19 cellular contexts compared by ENCODE assay signal in the genomic region with DNA sequence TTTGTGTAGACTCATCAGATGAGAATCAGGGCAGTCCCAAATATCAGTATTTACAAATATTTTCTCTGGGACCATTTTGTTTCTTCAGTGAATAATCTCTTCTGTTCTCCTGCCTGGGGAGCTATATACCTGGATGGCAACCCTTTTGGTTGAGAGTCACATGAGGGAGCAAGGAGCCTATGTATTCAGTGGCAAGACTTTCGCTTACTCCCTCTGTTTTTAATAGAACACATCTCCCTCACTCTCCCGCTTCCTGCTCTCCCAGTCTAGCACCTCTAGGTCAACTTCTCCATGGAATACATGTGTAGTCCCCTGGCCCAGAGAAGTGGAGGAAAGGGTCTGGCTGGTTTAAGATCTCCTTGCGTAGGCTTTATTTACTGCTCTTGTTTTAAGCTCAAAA.
DNase-seq lines count a peak whose midpoint lies in the region; ATAC-seq, FAIRE-seq and TF ChIP-seq lines count a peak whose summit lies in the region.
"Had no signal": no experiment of that assay in that cellular context is flagged by ENCODE, and none has a peak within 500 bp of the region (broad histone marks: within the 10 kb centered on the region; RNA-seq: fewer than 3 reads in every experiment).

No MANE protein-coding gene starts in this region.

- H3K36me3 Mint-ChIP-seq in MCF 10A (ENCODE audit: insufficient read depth, unreplicated experiment): no peaks in the 10 kb centered on the region

- H3K79me2 ChIP-seq in H1 (ENCODE audit: control insufficient read depth in 1 of 2, insufficient read depth in 2 of 2, low read length in 2 of 2): no peaks in the 10 kb centered on the region

- no peaks in the 10 kb centered on the region for H3K27me3 ChIP-seq in H1 (replicated peaks in 1 of 4; ENCODE audit: control insufficient read depth in 3 of 4, extremely low read depth in 1 of 4, insufficient read depth in 3 of 4, low read length in 3 of 4)
- H3K27me3 ChIP-seq in upper lobe of left lung: no peaks in the 10 kb centered on the region
- no peaks in the 10 kb centered on the region for H3K27me3 ChIP-seq in gastrocnemius medialis

- no peak overlapping the region for H4K91ac ChIP-seq in H1 (replicated peaks; ENCODE audit: insufficient read length, low read length)

- no peak for TF ChIP-seq CTCF in MCF 10A (IDR thresholded peaks at IDR 0.05; ENCODE audit: unreplicated experiment)
- no peak for TF ChIP-seq CTCF in H1 (IDR thresholded peaks at IDR 0.05; ENCODE audit: control extremely low read depth in 1 of 3, insufficient read depth in 1 of 3, low read depth in 1 of 3, low read length in 3 of 3)
- TF ChIP-seq CTCF in upper lobe of left lung (IDR thresholded peaks at IDR 0.05): no peak
- TF ChIP-seq CTCF in gastrocnemius medialis (IDR thresholded peaks at IDR 0.05 in 4 of 5, conservative IDR thresholded peaks at IDR 0.05 in 1 of 5): no peak

- POLR2A ChIA-PET in MCF 10A (lab: Yijun Ruan, JAX): interaction anchor here (1.5 kb wide), 1 partner anchor 10 kb away, joined by 3 read pairs; no protein-coding TSS in a partner anchor
- POLR2A ChIA-PET in H1 (lab: Charles Lee; ENCODE audit: partially characterized antibody): no interaction called here

- H3K4me1 ChIP-seq in H1 (replicated peaks in 1 of 4; ENCODE audit: control insufficient read depth in 3 of 4, insufficient read depth in 4 of 4, low read length in 3 of 4) (no peaks in the 10 kb centered on the region), upper lobe of left lung (no peaks in the 10 kb centered on the region), gastrocnemius medialis (no peaks in the 10 kb centered on the region)
- H3K4me1 ChIP-seq: A549, Caco-2, HAP-1 had no signal

- H3K4me2 ChIP-seq in H1 (ENCODE audit: insufficient read depth in 1 of 2, low read depth in 2 of 2, low read length in 2 of 2): no peak overlapping the region
- H3K4me2 ChIP-seq: A549 had no signal

- peak; percentile 30 to 33; a peak in 3 of 4 replicates for TF ChIP-seq RAD21 in H1 (IDR thresholded peaks at IDR 0.05 in 1 of 2, conservative IDR thresholded peaks at IDR 0.05 in 1 of 2; ENCODE audit: low read depth in 2 of 2, low read length in 2 of 2)

- H3K23me2 ChIP-seq in H1 (ENCODE audit: low read depth, low read length): no peaks in the 10 kb centered on the region

- TF ChIP-seq POLR2A in H1 (IDR thresholded peaks at IDR 0.05; ENCODE audit: control extremely low read depth in 1 of 2, low read depth in 2 of 2, low read length in 2 of 2): no peak
- TF ChIP-seq POLR2A in upper lobe of left lung (IDR thresholded peaks at IDR 0.05): no peak
- no peak for TF ChIP-seq POLR2A in gastrocnemius medialis (IDR thresholded peaks at IDR 0.05)

- no peak overlapping the region for H2BK12ac ChIP-seq in H1 (ENCODE audit: low read depth, low read length)

- no peak overlapping the region for H3K27ac Mint-ChIP-seq in MCF 10A (ENCODE audit: low read depth, unreplicated experiment)
- H3K27ac Mint-ChIP-seq: CD4-positive, alpha-beta T cell had no signal

- no peak overlapping the region for H2AK5ac ChIP-seq in H1 (ENCODE audit: low read depth, low read length)

- in situ Hi-C loops in T47D (cut with HindIII; ENCODE audit: low pct_unique_long_range_greater_than_20kb, low sequenced_read_pairs): no loop called here
- in situ Hi-C loops in gastrocnemius medialis (cut with MboI; ENCODE audit: low sequenced_read_pairs in 4 of 4): no loop called here

- BruUV-seq in MCF 10A (replicated peaks; lab: Mats Ljungman, UMichigan): no TSS peak

- no peak overlapping the region for H2BK120ac ChIP-seq in H1 (replicated peaks; ENCODE audit: low read depth, low read length)

- H3K9me3 ChIP-seq in H1 (ENCODE audit: insufficient read depth in 2 of 2, low read depth in 1 of 2, low read length in 1 of 2) (no peaks in the 10 kb centered on the region), upper lobe of left lung (no peaks in the 10 kb centered on the region), gastrocnemius medialis (no peaks in the 10 kb centered on the region)
- H3K9me3 ChIP-seq: A549, Caco-2, HAP-1 had no signal

- H2BK15ac ChIP-seq in H1 (ENCODE audit: low read length): no peak overlapping the region

- H3K36me3 ChIP-seq in H1 (ENCODE audit: control insufficient read depth in 2 of 4, insufficient read depth in 4 of 4, low read length in 3 of 4) (no peaks in the 10 kb centered on the region), upper lobe of left lung (no peaks in the 10 kb centered on the region), gastrocnemius medialis (no peaks in the 10 kb centered on the region)
- H3K36me3 ChIP-seq: HAP-1 had no signal

- peak overlapping the region; percentile 81; the same call in 1 of the 2 replicates for H2AFZ ChIP-seq in H1 (ENCODE audit: low read length)

- no peak overlapping the region for H3K14ac ChIP-seq in H1 (ENCODE audit: insufficient read length)

- no peaks in the 10 kb centered on the region for H3K27me3 Mint-ChIP-seq in MCF 10A (ENCODE audit: insufficient read depth, unreplicated experiment)
- H3K27me3 Mint-ChIP-seq: CD4-positive, alpha-beta T cell had no signal

- H2BK20ac ChIP-seq in H1 (ENCODE audit: low read length): no peak overlapping the region

- no peaks in the 10 kb centered on the region for H3K9me3 Mint-ChIP-seq in MCF 10A (ENCODE audit: unreplicated experiment)

- no peak overlapping the region for H3K9ac ChIP-seq in H1 (replicated peaks in 1 of 4; ENCODE audit: extremely low read depth in 1 of 4, low read depth in 3 of 4, low read length in 3 of 4)

- H3K79me1 ChIP-seq in H1 (ENCODE audit: low read depth, low read length): no peaks in the 10 kb centered on the region

- no peak overlapping the region for H4K8ac ChIP-seq in H1 (ENCODE audit: extremely low read depth, insufficient read depth, low read length)

- H3K56ac ChIP-seq in H1 (replicated peaks; ENCODE audit: insufficient read length, low read depth, low read length): no peak overlapping the region

- H3K4ac ChIP-seq in H1 (replicated peaks; ENCODE audit: insufficient read length, low read depth, low read length): no peak overlapping the region

- CTCF ChIA-PET in MCF 10A (lab: Yijun Ruan, JAX): interaction anchor here (1.0 kb wide), 2 partner anchors 604 to 715 kb away, joined by 3 read pairs; no protein-coding TSS in a partner anchor
- CTCF ChIA-PET in H1 (lab: Charles Lee; ENCODE audit: partially characterized antibody): interaction anchor here (1.0 kb wide), 1 partner anchor 9 kb away, joined by 4 read pairs; no protein-coding TSS in a partner anchor

- no peak for TF ChIP-seq EP300 in H1 (IDR thresholded peaks at IDR 0.05; ENCODE audit: borderline replicate concordance in 1 of 2, low read depth in 2 of 2, low read length in 2 of 2)
- TF ChIP-seq EP300 in upper lobe of left lung (IDR thresholded peaks at IDR 0.05): no peak

- H3K23ac ChIP-seq in H1 (ENCODE audit: insufficient read length): no peak overlapping the region

- H3K4me1 Mint-ChIP-seq in MCF 10A (ENCODE audit: insufficient read depth, unreplicated experiment): no peaks in the 10 kb centered on the region

- no peak overlapping the region for H3K4me3 Mint-ChIP-seq in MCF 10A (ENCODE audit: unreplicated experiment)
- H3K4me3 Mint-ChIP-seq: CD4-positive, alpha-beta T cell had no signal

- H3K4me3 ChIP-seq in H1 (ENCODE audit: extremely low read depth in 1 of 4, insufficient read depth in 2 of 4, low read depth in 3 of 4, low read length in 4 of 4): no peak overlapping the region
- H3K4me3 ChIP-seq in upper lobe of left lung: no peak overlapping the region
- no peak overlapping the region for H3K4me3 ChIP-seq in gastrocnemius medialis
- H3K4me3 ChIP-seq: A549, HAP-1 had no signal

- DNase-seq in T47D (ENCODE audit: low read depth in 1 of 2, low spot score in 1 of 2) (peak; percentile 11 to 67), MCF 10A (ENCODE audit: unreplicated experiment) (no peak), H1 (ENCODE audit: low read depth in 1 of 2, low spot score in 2 of 2) (no peak), iPS-NIHi7 (ENCODE audit: extremely low spot score) (peak; percentile 8), upper lobe of left lung (no peak), NCI-H2196 treated with DMSO at 0.1 percent for 48 hours (lab: John Stamatoyannopoulos, UW; ENCODE audit: unreplicated experiment) (no peak), gastrocnemius medialis (no peak)
- DNase-seq: AML-193; Caco-2; CD4-positive, alpha-beta T cell; GF-D8; IMR-90 had no signal

- FAIRE-seq in H1 (lab: Jason Lieb, UNC): no peak
- FAIRE-seq: A549, D721Med, HTR-8/SVneo had no signal

- no peak overlapping the region for H3K18ac ChIP-seq in H1 (ENCODE audit: extremely low read depth, low read length)

- no peak overlapping the region for H2BK5ac ChIP-seq in H1 (ENCODE audit: low read depth, low read length)

- ATAC-seq in upper lobe of left lung (ENCODE audit: low FRiP score in 2 of 2): no peak
- no peak for ATAC-seq in HG03175 (IDR thresholded peaks at IDR 0.05; ENCODE audit: unreplicated experiment)
- no peak for ATAC-seq in gastrocnemius medialis
- ATAC-seq: A549 had no signal

- no peak overlapping the region for H4K5ac ChIP-seq in H1 (ENCODE audit: insufficient read length, low read depth, low read length)

- WGBS in H1 (ENCODE audit: extremely low coverage in 1 of 2, insufficient coverage in 1 of 2, insufficient read length in 1 of 2, insufficient replicate concordance in 2 of 2, low coverage in 1 of 2, low lambda C conversion rate in 2 of 2, missing lambda C conversion rate in 1 of 2), 2 experiments: 89% methylated on average over 3 of the region's 3 CpGs; no CpG with 5 or more reads in 1 of the 2 experiments
- 78 to 86% methylated on average over 3 of the region's 3 CpGs for WGBS in upper lobe of left lung, 2 donors

- no peak overlapping the region for H3K27ac ChIP-seq in H1 (ENCODE audit: low read depth, low read length)
- H3K27ac ChIP-seq in upper lobe of left lung: no peak overlapping the region
- H3K27ac ChIP-seq in gastrocnemius medialis: no peak overlapping the region
- H3K27ac ChIP-seq: 22Rv1, A549, C4-2B had no signal

- intact Hi-C loops in MCF 10A (cut with micrococcal nuclease): no loop called here
- intact Hi-C loops in gastrocnemius medialis (cut with DNase I; ENCODE audit: low total_unique reads): no loop called here

- no peaks in the 10 kb centered on the region for H4K20me1 ChIP-seq in H1 (replicated peaks in 1 of 2; ENCODE audit: control insufficient read depth in 1 of 2, insufficient read depth in 2 of 2, low read length in 2 of 2)

TF ChIP-seq in H1, 55 proteins besides CTCF, POLR2A, EP300 and RAD21 (continues in another document):
- TF ChIP-seq SP2 (IDR thresholded peaks at IDR 0.05; ENCODE audit: low read length): no peak
- TF ChIP-seq FOSL1 (IDR thresholded peaks at IDR 0.05; ENCODE audit: insufficient read depth, low read depth, low read length): no peak
- TF ChIP-seq MAFK (IDR thresholded peaks at IDR 0.05; ENCODE audit: low read depth, low read length): no peak
- no peak for TF ChIP-seq CHD1 (IDR thresholded peaks at IDR 0.05; ENCODE audit: low read depth, low read length)
- TF ChIP-seq POLR2AphosphoS5 (IDR thresholded peaks at IDR 0.05; ENCODE audit: low read depth, low read length): no peak
- TF ChIP-seq HDAC6 (IDR thresholded peaks at IDR 0.05; ENCODE audit: low read depth, low read length): no peak
- TF ChIP-seq RNF2 (IDR thresholded peaks at IDR 0.05; ENCODE audit: borderline replicate concordance, low read depth, low read length, missing control alignments, poor library complexity, severe bottlenecking): no peak
- no peak for TF ChIP-seq YY1 (IDR thresholded peaks at IDR 0.05; ENCODE audit: low read depth, low read length)

Comparison
In these comparisons a context has a peak if more than half of its experiments do, and no peak if none do; other contexts are left out.
1. DNase-seq: peak in T47D (2 of 2) and iPS-NIHi7 (single experiment); none in MCF 10A (single experiment), H1 (0 of 2), upper lobe of left lung (0 of 2), NCI-H2196 treated with DMSO at 0.1 percent for 48 hours (single experiment) and gastrocnemius medialis (0 of 2).